10 cellular contexts compared by ENCODE assay signal in the genomic region with DNA sequence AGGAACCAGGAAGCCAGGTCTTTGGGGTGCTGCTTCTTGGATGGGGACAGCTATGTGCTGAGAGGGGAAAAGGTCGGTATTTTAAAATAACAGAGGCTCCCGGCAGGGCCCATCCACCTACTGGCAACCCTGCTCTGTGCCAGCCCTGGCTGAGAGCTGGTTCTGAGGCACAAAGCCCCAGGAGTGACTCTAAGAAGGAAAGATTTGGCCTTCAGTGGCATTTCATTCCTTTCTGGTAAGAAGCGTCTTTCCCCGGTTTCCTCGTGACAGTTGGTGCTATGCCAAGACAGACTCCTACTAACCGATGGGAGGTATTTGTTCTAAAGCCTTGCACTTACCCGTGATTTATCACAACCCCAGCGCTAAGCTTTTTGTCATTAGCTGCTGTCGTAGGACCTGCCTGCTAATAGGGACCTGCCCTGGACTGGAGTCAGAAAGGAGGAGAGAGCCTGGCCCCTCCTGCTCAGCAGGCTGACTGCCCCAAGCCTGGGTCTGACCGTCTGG.
A peak's percentile ranks its signal among the peaks of the same experiment; 100 is the strongest.
DNase-seq lines count a peak whose midpoint lies in the region; ATAC-seq and TF ChIP-seq lines count a peak whose summit lies in the region.
"Had no signal": no experiment of that assay in that cellular context is flagged by ENCODE, and none has a peak within 500 bp of the region (broad histone marks: within the 10 kb centered on the region; RNA-seq: fewer than 3 reads in every experiment).

No MANE protein-coding gene starts in this region.

- 70% methylated on average over 10 of the region's 10 CpGs for WGBS in SK-N-SH (ENCODE audit: low lambda C conversion rate)

- CTCF ChIA-PET in SK-N-SH (lab: Yijun Ruan, JAX), result interaction anchor here (1.0 kb wide), 1 partner anchor 29 kb away, joined by 3 read pairs; no protein-coding TSS in a partner anchor

- TF ChIP-seq EP300 in SK-N-SH (IDR thresholded peaks at IDR 0.05; ENCODE audit: borderline replicate concordance in 1 of 2, low read depth in 1 of 2, low read length in 1 of 2), result no peak

- no peaks in the 10 kb centered on the region for H3K9me3 ChIP-seq in SJSA1 (replicated peaks)
- no peaks in the 10 kb centered on the region for H3K9me3 ChIP-seq in left ventricle myocardium inferior (replicated peaks)
- no peaks in the 10 kb centered on the region for H3K9me3 ChIP-seq in MG63
- H3K9me3 ChIP-seq in SK-N-SH, result no peaks in the 10 kb centered on the region

- H3K4me1 ChIP-seq in SJSA1 (replicated peaks) (peaks cover 33% of the 10 kb centered on the region), left ventricle myocardium inferior (peaks cover 53% of the 10 kb centered on the region), SK-N-SH (ENCODE audit: control insufficient read depth in 1 of 2, insufficient read depth in 2 of 2, low read depth in 1 of 2, low read length in 1 of 2) (peaks cover 10 to 23% of the 10 kb centered on the region in 2 experiments; a peak in 2 of 4 replicates)

- no peaks in the 10 kb centered on the region for H3F3A ChIP-seq in SK-N-SH (replicated peaks; ENCODE audit: insufficient read depth)

- H3K4me2 ChIP-seq in SK-N-SH, result no peak overlapping the region

- POLR2A ChIA-PET in SK-N-SH (lab: Yijun Ruan, JAX), result no interaction called here

- intact Hi-C loops in left ventricle myocardium inferior (cut with micrococcal nuclease), result no loop called here

- no peak for TF ChIP-seq RAD21 in SK-N-SH (IDR thresholded peaks at IDR 0.05; ENCODE audit: low read length)

- no peaks in the 10 kb centered on the region for H3K27me3 ChIP-seq in SJSA1 (replicated peaks)
- no peaks in the 10 kb centered on the region for H3K27me3 ChIP-seq in left ventricle myocardium inferior (ENCODE audit: low read depth)
- H3K27me3 ChIP-seq in MG63, result no peaks in the 10 kb centered on the region
- H3K27me3 ChIP-seq in SK-N-SH (ENCODE audit: insufficient read depth), result no peaks in the 10 kb centered on the region

- no peak for TF ChIP-seq CTCF in left ventricle myocardium inferior (IDR thresholded peaks at IDR 0.05; ENCODE audit: borderline replicate concordance)
- TF ChIP-seq CTCF in retinal pigment epithelial cell (conservative IDR thresholded peaks at IDR 0.05; ENCODE audit: low read depth, low read length), result no peak
- no peak for TF ChIP-seq CTCF in SK-N-SH (IDR thresholded peaks at IDR 0.05)

- H4K20me1 ChIP-seq in SK-N-SH (ENCODE audit: insufficient read depth), result no peaks in the 10 kb centered on the region

- H3K27ac ChIP-seq in SJSA1, result peak overlapping the region; percentile 76
- H3K27ac ChIP-seq in left ventricle myocardium inferior (replicated peaks), result peak overlapping the region; percentile 79
- no peak overlapping the region for H3K27ac ChIP-seq in SK-N-SH (ENCODE audit: low read depth in 2 of 2, low read length in 1 of 2)

- ATAC-seq in HG03135 (IDR thresholded peaks at IDR 0.05; ENCODE audit: unreplicated experiment), result no peak
- ATAC-seq in GM21528 (IDR thresholded peaks at IDR 0.05; ENCODE audit: low FRiP score, unreplicated experiment), result no peak
- ATAC-seq: activated CD4-positive, alpha-beta T cell treated with anti-CD3 and anti-CD28 coated beads for 36 hours had no signal

- no peak overlapping the region for H2AFZ ChIP-seq in SK-N-SH (ENCODE audit: low read depth)

- no peaks in the 10 kb centered on the region for H3K79me2 ChIP-seq in SK-N-SH (ENCODE audit: insufficient read depth)

- DNase-seq in EL (peak; percentile 36), SJSA1 (ENCODE audit: low read depth in 1 of 2, low spot score in 2 of 2) (peak in 1 of 2 experiments; percentile 33), left ventricle myocardium inferior (no peak), retinal pigment epithelial cell (ENCODE audit: low read depth) (peak; percentile 92), MG63 (no peak), SK-N-SH (no peak)
- DNase-seq: activated CD4-positive, alpha-beta T cell treated with anti-CD3 and anti-CD28 coated beads for 36 hours; stimulated activated CD4-positive, alpha-beta T cell treated with anti-CD3 and anti-CD28 coated beads, Interleukin-4, amount 100 ng/mL, for 1 hour had no signal

- no peaks in the 10 kb centered on the region for H3K9me2 ChIP-seq in SK-N-SH

- no peak overlapping the region for H3K4me3 ChIP-seq in SJSA1
- peak overlapping the region; percentile 4 for H3K4me3 ChIP-seq in left ventricle myocardium inferior
- no peak overlapping the region for H3K4me3 ChIP-seq in retinal pigment epithelial cell (ENCODE audit: low read length)
- H3K4me3 ChIP-seq in MG63, result no peak overlapping the region
- H3K4me3 ChIP-seq in SK-N-SH (ENCODE audit: low read depth in 2 of 2, low read length in 1 of 2), result no peak overlapping the region

- H3K9ac ChIP-seq in SK-N-SH, result no peak overlapping the region

- H3K36me3 ChIP-seq in SJSA1 (no peaks in the 10 kb centered on the region), left ventricle myocardium inferior (no peaks in the 10 kb centered on the region), MG63 (no peaks in the 10 kb centered on the region), SK-N-SH (replicated peaks in 1 of 2; ENCODE audit: control insufficient read depth in 1 of 2, insufficient read depth in 2 of 2, low read length in 1 of 2) (no peaks in the 10 kb centered on the region)

TF ChIP-seq in SK-N-SH, 30 proteins besides CTCF, POLR2A, EP300 and RAD21:
- TF ChIP-seq EZH2phosphoT487 (IDR thresholded peaks at IDR 0.05; ENCODE audit: borderline replicate concordance, low read depth) (no peak), RCOR1 (IDR thresholded peaks at IDR 0.05; ENCODE audit: low read length) (no peak), GATA2 (CRISPR knock-in tag; IDR thresholded peaks at IDR 0.05) (no peak), TAF1 (IDR thresholded peaks at IDR 0.05; ENCODE audit: borderline replicate concordance, low read depth, low read length) (no peak), FOXJ3 (CRISPR knock-in tag; IDR thresholded peaks at IDR 0.05) (no peak), NFIC (IDR thresholded peaks at IDR 0.05; ENCODE audit: borderline replicate concordance) (no peak), FOXM1 (IDR thresholded peaks at IDR 0.05; ENCODE audit: low read depth) (no peak), MXI1 (IDR thresholded peaks at IDR 0.05; ENCODE audit: low read depth, low read length) (no peak), NRF1 (IDR thresholded peaks at IDR 0.05; ENCODE audit: low read depth, low read length) (no peak), RFX5 (IDR thresholded peaks at IDR 0.05; ENCODE audit: low read length) (no peak), TEAD4 (IDR thresholded peaks at IDR 0.05; ENCODE audit: borderline replicate concordance, insufficient read depth) (no peak)
- TF ChIP-seq, protein P1, sequence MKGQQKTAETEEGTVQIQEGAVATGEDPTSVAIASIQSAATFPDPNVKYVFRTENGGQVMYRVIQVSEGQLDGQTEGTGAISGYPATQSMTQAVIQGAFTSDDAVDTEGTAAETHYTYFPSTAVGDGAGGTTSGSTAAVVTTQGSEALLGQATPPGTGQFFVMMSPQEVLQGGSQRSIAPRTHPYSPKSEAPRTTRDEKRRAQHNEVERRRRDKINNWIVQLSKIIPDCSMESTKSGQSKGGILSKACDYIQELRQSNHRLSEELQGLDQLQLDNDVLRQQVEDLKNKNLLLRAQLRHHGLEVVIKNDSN (IDR thresholded peaks at IDR 0.05; ENCODE audit: borderline replicate concordance, low read depth), result no peak
- TF ChIP-seq, protein P2, sequence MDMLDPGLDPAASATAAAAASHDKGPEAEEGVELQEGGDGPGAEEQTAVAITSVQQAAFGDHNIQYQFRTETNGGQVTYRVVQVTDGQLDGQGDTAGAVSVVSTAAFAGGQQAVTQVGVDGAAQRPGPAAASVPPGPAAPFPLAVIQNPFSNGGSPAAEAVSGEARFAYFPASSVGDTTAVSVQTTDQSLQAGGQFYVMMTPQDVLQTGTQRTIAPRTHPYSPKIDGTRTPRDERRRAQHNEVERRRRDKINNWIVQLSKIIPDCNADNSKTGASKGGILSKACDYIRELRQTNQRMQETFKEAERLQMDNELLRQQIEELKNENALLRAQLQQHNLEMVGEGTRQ (IDR thresholded peaks at IDR 0.05; ENCODE audit: borderline replicate concordance, low read depth, low read length), result no peak

Comparison
In these comparisons a context has a peak if more than half of its experiments do, and no peak if none do; other contexts are left out.
1. DNase-seq: peak in EL (single experiment) and retinal pigment epithelial cell (single experiment); none in left ventricle myocardium inferior (single experiment), MG63 (single experiment) and SK-N-SH (single experiment).
2. H3K27ac ChIP-seq: peak in SJSA1 (single experiment) and left ventricle myocardium inferior (single experiment); none in SK-N-SH (0 of 2).